Comparison of ENCODE assay signal across 27 cellular contexts in genomic region chr3:81927811-81928210, GRCh38.
"Had no signal": no experiment of that assay in that cellular context is flagged by ENCODE, and none has a peak within 500 bp of the region (broad histone marks: within the 10 kb centered on the region; RNA-seq: fewer than 3 reads in every experiment).

No MANE protein-coding gene starts in this region.

- H3K27ac ChIP-seq: stomach, suprapubic skin, testis, thoracic aorta, thyroid gland, tibial artery, tibial nerve, transverse colon, upper lobe of left lung, upper lobe of right lung, uterus, vagina had no signal

- H3K4me3 ChIP-seq: stomach, suprapubic skin, testis, thoracic aorta, thyroid gland, tibial artery, tibial nerve, transverse colon, upper lobe of left lung, upper lobe of right lung, uterus, vagina had no signal

- H3K4me1 ChIP-seq: stomach, suprapubic skin, testis, thyroid gland, tibial artery, tibial nerve, transverse colon, upper lobe of left lung, upper lobe of right lung, uterus, vagina had no signal

- ATAC-seq: stimulated activated effector memory CD8-positive, alpha-beta T cell treated with anti-CD3 and anti-CD28 coated beads, Interleukin-12 subunit alpha, Interleukin-12 subunit beta, amount 100 ng/mL, for 72 hours; stimulated activated memory B cell treated with anti-CD40 and anti-IgM and Interleukin-4, amounts not matched to agents 10 μg/mL and 1 μg/mL and 100 μg/mL, for 72 hours; stimulated activated naive B cell treated with anti-CD40 and anti-IgM and Interleukin-4, amounts not matched to agents 10 μg/mL and 1 μg/mL and 100 μg/mL, for 72 hours; stimulated activated naive CD8-positive, alpha-beta T cell treated with anti-CD3 and anti-CD28 coated beads, Interleukin-15, amount 100 ng/mL, for 72 hours; stimulated activated naive CD8-positive, alpha-beta T cell treated with anti-CD3 and anti-CD28 coated beads, Interleukin-15, Interleukin-2, amounts not matched to agents 100 U/mL and 50 U/mL, for 24 hours; upper lobe of right lung had no signal

- H3K9me3 ChIP-seq: stomach, suprapubic skin, testis, thoracic aorta, thyroid gland, tibial artery, tibial nerve, transverse colon, upper lobe of left lung, upper lobe of right lung, uterus, vagina had no signal

- FAIRE-seq: urothelium cell line had no signal

- DNase-seq: stimulated activated CD4-positive, alpha-beta T cell treated with anti-CD3 and anti-CD28 coated beads, Interleukin-2, amount 100 ng/mL, for 48 hours; stimulated activated CD4-positive, alpha-beta T cell treated with anti-CD3 and anti-CD28 coated beads, Interleukin-4, amount 100 ng/mL, for 1 hour; stimulated activated CD4-positive, alpha-beta T cell treated with anti-CD3 and anti-CD28 coated beads, Interleukin-4, amount 100 ng/mL, for 24 hours; stimulated activated CD4-positive, alpha-beta T cell treated with anti-CD3 and anti-CD28 coated beads, Interleukin-4, amount 100 ng/mL, for 4 hours; stimulated activated CD8-positive, alpha-beta memory T cell treated with anti-CD3 and anti-CD28 coated beads, Interleukin-4, amount 100 ng/mL, for 48 hours; stimulated activated naive B cell treated with anti-CD40 and anti-IgM and Interleukin-4, amounts not matched to agents 10 μg/mL and 1 μg/mL and 100 μg/mL, for 72 hours; stimulated activated naive CD4-positive, alpha-beta T cell; stimulated activated naive CD4-positive, alpha-beta T cell treated with Interleukin-2 at 50 U/mL for 16 hours; stimulated activated naive CD8-positive, alpha-beta T cell treated with anti-CD3 and anti-CD28 coated beads, Interleukin-15, amount 100 ng/mL, for 72 hours; stimulated activated naive CD8-positive, alpha-beta T cell treated with anti-CD3 and anti-CD28 coated beads, Interleukin-15, Interleukin-2, amounts not matched to agents 100 U/mL and 50 U/mL, for 24 hours; stomach; substantia nigra; testis; thyroid gland; tibial artery; transverse colon; trophoblast cell; upper lobe of left lung; upper lobe of right lung; uterus had no signal

- H3K36me3 ChIP-seq: stomach, suprapubic skin, thoracic aorta, thyroid gland, tibial artery, tibial nerve, transverse colon, upper lobe of left lung, upper lobe of right lung, uterus, vagina had no signal

- H3K27me3 ChIP-seq: stomach, suprapubic skin, testis, thyroid gland, tibial artery, tibial nerve, transverse colon, upper lobe of left lung, upper lobe of right lung, uterus, vagina had no signal
